In genomic region chr3:16070707-16071106, GRCh38 we compare ENCODE assay signal across 1 cellular context.
TF ChIP-seq lines count a peak whose summit lies in the region.

No MANE protein-coding gene starts in this region.

TF ChIP-seq in IMR-90, 13 proteins besides CTCF, POLR2A, EP300 and RAD21 (continued from another document):
- TF ChIP-seq ELK1 (IDR thresholded peaks at IDR 0.05; ENCODE audit: borderline replicate concordance, low read depth, low read length), result no peak
- TF ChIP-seq CEBPB (IDR thresholded peaks at IDR 0.05; ENCODE audit: low read depth, low read length), result no peak
TF ChIP-seq in IMR-90: peak in this region for 0.
